ENCODE assay signal across 43 cellular contexts in the genomic region with DNA sequence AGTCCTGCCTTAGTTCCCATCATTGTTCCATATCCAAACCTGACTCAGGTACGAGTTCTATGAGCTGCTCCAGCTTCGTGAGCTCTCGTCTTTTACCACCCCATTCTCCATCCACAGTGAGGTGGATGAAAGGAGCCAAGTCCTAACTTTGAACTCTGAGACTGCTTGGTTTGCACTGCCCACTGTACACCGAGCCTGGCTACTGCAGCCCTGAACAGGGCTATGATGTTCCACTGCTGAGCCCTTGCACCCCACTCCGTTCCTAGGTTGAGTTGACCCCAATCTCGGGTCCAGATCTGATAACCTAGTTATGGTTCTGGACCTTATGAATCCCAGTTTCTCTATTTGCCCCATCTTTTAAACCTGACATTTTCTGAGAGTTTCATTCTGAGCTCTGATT. TPM values are rescaled to one million over a fixed set of nuclear protein-coding genes. Genes with fewer than 3 reads are reported as not detected.
"Had no signal": no experiment of that assay in that cellular context is flagged by ENCODE, and none has a peak within 500 bp of the region (broad histone marks: within the 10 kb centered on the region; RNA-seq: fewer than 3 reads in every experiment).

No MANE protein-coding gene starts in this region.

- H3K36me3 ChIP-seq: adrenal gland, brain microvascular endothelial cell, breast epithelium, cardiac muscle cell had no signal

- H3K9me3 Mint-ChIP-seq: activated CD4-positive, alpha-beta memory T cell treated with anti-CD3 and anti-CD28 coated beads, Interleukin-2, amount 10 ng/mL, durations not matched to agents 7 days and 5 days; activated CD4-positive, alpha-beta T cell treated with anti-CD3 and anti-CD28 coated beads, Interleukin-2, amount 10 ng/mL, durations not matched to agents 7 days and 5 days; activated naive CD4-positive, alpha-beta T cell treated with anti-CD3 and anti-CD28 coated beads for 36 hours; activated naive CD4-positive, alpha-beta T cell treated with anti-CD3 and anti-CD28 coated beads, Interleukin-2, amount 50 U/mL, for 72 hours; activated naive CD8-positive, alpha-beta T cell treated with anti-CD3 and anti-CD28 coated beads for 36 hours; activated T-cell treated with anti-CD3 and anti-CD28 coated beads, Interleukin-2, amount 50 U/mL, for 4 hours; activated T-cell treated with anti-CD3 and anti-CD28 coated beads, Interleukin-2, amount 50 U/mL, for 72 hours; activated T-helper 1 cell treated with anti-CD3 and anti-CD28 coated beads, Interleukin-12 subunit alpha, Interleukin-12 subunit beta, Interleukin-2, Interleukin-4 antibody, amounts not matched to agents 30 ng/mL and 10 ng/mL and 1 ng/mL, durations not matched to agents 14 hours and 24 hours and 36 hours; activated T-helper 17 cell treated with anti-CD3 and anti-CD28 coated beads, Interleukin-2, amount 50 U/mL, for 72 hours; central memory CD8-positive, alpha-beta T cell; T-helper 1 cell treated with Interleukin-12 subunit alpha and Interleukin-12 subunit beta and Interleukin-4 antibody, amounts not matched to agents 30 μg/mL and 1 μg/mL, for 36 hours; T-helper 2 cell treated with Interferon-gamma antibody and Interleukin-4, amounts not matched to agents 5 μg/mL and 100 μg/mL, for 36 hours; WTC11 had no signal

- FAIRE-seq: astrocyte, TTC549 had no signal

- H3K4me1 ChIP-seq: adrenal gland, body of pancreas, breast epithelium had no signal

- H3K27me3 ChIP-seq: adrenal gland, body of pancreas, brain microvascular endothelial cell, breast epithelium, cardiac muscle cell had no signal

- ATAC-seq: activated CD4-positive, alpha-beta T cell treated with anti-CD3 and anti-CD28 coated beads for 36 hours; activated CD4-positive, CD25-positive, alpha-beta regulatory T cell treated with anti-CD3 and anti-CD28 coated beads, Interleukin-2, amount 50 U/mL, for 24 hours; activated CD8-positive, alpha-beta memory T cell treated with anti-CD3 and anti-CD28 coated beads, Interleukin-2, amount 10 ng/mL, durations not matched to agents 7 days and 5 days; activated CD8-positive, alpha-beta T cell treated with anti-CD3 and anti-CD28 coated beads, Interleukin-2, amount 10 ng/mL, durations not matched to agents 7 days and 5 days; activated naive CD4-positive, alpha-beta T cell treated with anti-CD3 and anti-CD28 coated beads, Interleukin-2, amount 50 U/mL, for 72 hours; activated T-cell treated with anti-CD3 and anti-CD28 coated beads, Interleukin-2, amount 50 U/mL, for 4 hours; activated T-cell treated with anti-CD3 and anti-CD28 coated beads, Interleukin-2, amount 50 U/mL, for 72 hours; activated T-helper 17 cell treated with anti-CD3 and anti-CD28 coated beads, Interleukin-2, amount 50 U/mL, for 72 hours; body of pancreas; WTC11 had no signal

- DNase-seq: activated CD4-positive, alpha-beta memory T cell treated with anti-CD3 and anti-CD28 coated beads, Interleukin-2, amount 10 ng/mL, durations not matched to agents 7 days and 5 days; activated CD4-positive, alpha-beta T cell treated with anti-CD3 and anti-CD28 coated beads for 1 hour; activated CD4-positive, alpha-beta T cell treated with anti-CD3 and anti-CD28 coated beads for 36 hours; activated CD4-positive, alpha-beta T cell treated with anti-CD3 and anti-CD28 coated beads for 48 hours; activated CD4-positive, alpha-beta T cell treated with anti-CD3 and anti-CD28 coated beads, Interleukin-2, amount 10 ng/mL, durations not matched to agents 7 days and 5 days; activated CD4-positive, alpha-beta T cell treated with anti-CD3 and anti-CD28 coated beads, Interleukin-2, amount 50 U/mL, for 48 hours; activated CD4-positive, CD25-positive, alpha-beta regulatory T cell; activated CD8-positive, alpha-beta memory T cell treated with anti-CD3 and anti-CD28 coated beads for 24 hours; activated CD8-positive, alpha-beta memory T cell treated with anti-CD3 and anti-CD28 coated beads, Interleukin-2, amount 10 ng/mL, durations not matched to agents 7 days and 5 days; activated CD8-positive, alpha-beta memory T cell treated with anti-CD3 and anti-CD28 coated beads, Interleukin-2, amount 50 U/mL, for 48 hours; activated CD8-positive, alpha-beta T cell treated with anti-CD3 and anti-CD28 coated beads, Interleukin-2, amount 10 ng/mL, durations not matched to agents 7 days and 5 days; activated effector memory CD4-positive, alpha-beta T cell treated with anti-CD3 and anti-CD28 coated beads, Interleukin-2, amount 50 U/mL, for 16 hours; activated gamma-delta T cell treated with Interleukin-2 at 50 U/mL for 16 hours; activated naive CD4-positive, alpha-beta T cell; activated naive CD4-positive, alpha-beta T cell treated with anti-CD3 and anti-CD28 coated beads for 36 hours; activated naive CD4-positive, alpha-beta T cell treated with anti-CD3 and anti-CD28 coated beads, Interleukin-2, amount 50 U/mL, for 16 hours; activated naive CD8-positive, alpha-beta T cell treated with anti-CD3 and anti-CD28 coated beads for 36 hours; activated T-cell treated with anti-CD3 and anti-CD28 coated beads, Interleukin-2, amount 50 U/mL, for 4 hours; activated T-cell treated with anti-CD3 and anti-CD28 coated beads, Interleukin-2, amount 50 U/mL, for 72 hours; adrenal gland; amniotic stem cell; aorta; body of pancreas; brain microvascular endothelial cell; caudate nucleus; cerebellar nuclear complex; T-helper 1 cell; T-helper 2 cell; T-helper 9 cell had no signal

- H3K27ac ChIP-seq: adrenal gland, body of pancreas, brain microvascular endothelial cell, breast epithelium, cardiac muscle cell, VCaP had no signal

- H3K4me3 Mint-ChIP-seq: activated CD4-positive, alpha-beta memory T cell treated with anti-CD3 and anti-CD28 coated beads, Interleukin-2, amount 10 ng/mL, durations not matched to agents 7 days and 5 days; activated CD4-positive, alpha-beta T cell treated with anti-CD3 and anti-CD28 coated beads for 36 hours; activated CD4-positive, alpha-beta T cell treated with anti-CD3 and anti-CD28 coated beads, Interleukin-2, amount 10 ng/mL, durations not matched to agents 7 days and 5 days; activated CD8-positive, alpha-beta memory T cell treated with anti-CD3 and anti-CD28 coated beads, Interleukin-2, amount 10 ng/mL, durations not matched to agents 7 days and 5 days; activated CD8-positive, alpha-beta T cell treated with anti-CD3 and anti-CD28 coated beads, Interleukin-2, amount 10 ng/mL, durations not matched to agents 7 days and 5 days; activated naive CD4-positive, alpha-beta T cell treated with anti-CD3 and anti-CD28 coated beads for 36 hours; activated naive CD8-positive, alpha-beta T cell treated with anti-CD3 and anti-CD28 coated beads for 36 hours; activated T-cell treated with anti-CD3 and anti-CD28 coated beads, Interleukin-2, amount 50 U/mL, for 4 hours; activated T-cell treated with anti-CD3 and anti-CD28 coated beads, Interleukin-2, amount 50 U/mL, for 72 hours; activated T-helper 1 cell treated with anti-CD3 and anti-CD28 coated beads, Interleukin-12 subunit alpha, Interleukin-12 subunit beta, Interleukin-2, Interleukin-4 antibody, amounts not matched to agents 30 ng/mL and 10 ng/mL and 1 ng/mL, durations not matched to agents 14 hours and 24 hours and 36 hours; activated T-helper 17 cell treated with anti-CD3 and anti-CD28 coated beads, Interleukin-2, amount 50 U/mL, for 72 hours; central memory CD8-positive, alpha-beta T cell; T-helper 1 cell treated with Interleukin-12 subunit alpha and Interleukin-12 subunit beta and Interleukin-4 antibody, amounts not matched to agents 30 μg/mL and 1 μg/mL, for 36 hours; T-helper 2 cell treated with Interferon-gamma antibody and Interleukin-4, amounts not matched to agents 5 μg/mL and 100 μg/mL, for 36 hours; WTC11 had no signal

- H3K4me3 ChIP-seq: adrenal gland, body of pancreas, breast epithelium, cardiac muscle cell had no signal

- H3K36me3 Mint-ChIP-seq: activated CD8-positive, alpha-beta memory T cell treated with anti-CD3 and anti-CD28 coated beads, Interleukin-2, amount 10 ng/mL, durations not matched to agents 7 days and 5 days; activated naive CD4-positive, alpha-beta T cell treated with anti-CD3 and anti-CD28 coated beads, Interleukin-2, amount 50 U/mL, for 72 hours; activated naive CD8-positive, alpha-beta T cell treated with anti-CD3 and anti-CD28 coated beads for 36 hours; WTC11 had no signal

- H3K4me1 Mint-ChIP-seq: activated CD4-positive, alpha-beta memory T cell treated with anti-CD3 and anti-CD28 coated beads, Interleukin-2, amount 10 ng/mL, durations not matched to agents 7 days and 5 days; activated CD4-positive, alpha-beta T cell treated with anti-CD3 and anti-CD28 coated beads for 36 hours; activated CD4-positive, alpha-beta T cell treated with anti-CD3 and anti-CD28 coated beads, Interleukin-2, amount 10 ng/mL, durations not matched to agents 7 days and 5 days; activated CD8-positive, alpha-beta memory T cell treated with anti-CD3 and anti-CD28 coated beads, Interleukin-2, amount 10 ng/mL, durations not matched to agents 7 days and 5 days; activated naive CD8-positive, alpha-beta T cell treated with anti-CD3 and anti-CD28 coated beads for 36 hours; activated T-helper 17 cell treated with anti-CD3 and anti-CD28 coated beads, Interleukin-2, amount 50 U/mL, for 72 hours; central memory CD8-positive, alpha-beta T cell had no signal

- H3K27ac Mint-ChIP-seq: activated CD4-positive, alpha-beta memory T cell treated with anti-CD3 and anti-CD28 coated beads, Interleukin-2, amount 10 ng/mL, durations not matched to agents 7 days and 5 days; activated CD4-positive, alpha-beta T cell treated with anti-CD3 and anti-CD28 coated beads for 36 hours; activated CD4-positive, alpha-beta T cell treated with anti-CD3 and anti-CD28 coated beads, Interleukin-2, amount 10 ng/mL, durations not matched to agents 7 days and 5 days; activated CD8-positive, alpha-beta memory T cell treated with anti-CD3 and anti-CD28 coated beads, Interleukin-2, amount 10 ng/mL, durations not matched to agents 7 days and 5 days; activated CD8-positive, alpha-beta T cell treated with anti-CD3 and anti-CD28 coated beads, Interleukin-2, amount 10 ng/mL, durations not matched to agents 7 days and 5 days; activated naive CD4-positive, alpha-beta T cell treated with anti-CD3 and anti-CD28 coated beads for 36 hours; activated naive CD4-positive, alpha-beta T cell treated with anti-CD3 and anti-CD28 coated beads, Interleukin-2, amount 50 U/mL, for 72 hours; activated naive CD8-positive, alpha-beta T cell treated with anti-CD3 and anti-CD28 coated beads for 36 hours; activated T-cell treated with anti-CD3 and anti-CD28 coated beads, Interleukin-2, amount 50 U/mL, for 72 hours; activated T-helper 1 cell treated with anti-CD3 and anti-CD28 coated beads, Interleukin-12 subunit alpha, Interleukin-12 subunit beta, Interleukin-2, Interleukin-4 antibody, amounts not matched to agents 30 ng/mL and 10 ng/mL and 1 ng/mL, durations not matched to agents 14 hours and 24 hours and 36 hours; activated T-helper 17 cell treated with anti-CD3 and anti-CD28 coated beads, Interleukin-2, amount 50 U/mL, for 72 hours; T-helper 1 cell treated with Interleukin-12 subunit alpha and Interleukin-12 subunit beta and Interleukin-4 antibody, amounts not matched to agents 30 μg/mL and 1 μg/mL, for 36 hours; T-helper 2 cell treated with Interferon-gamma antibody and Interleukin-4, amounts not matched to agents 5 μg/mL and 100 μg/mL, for 36 hours; WTC11 had no signal

- H3K9me3 ChIP-seq: adrenal gland, body of pancreas, breast epithelium had no signal

RNA-seq across cellular contexts. Expression of a gene that starts 5.3 kb away (rescaled TPM):
- total RNA-seq: activated CD4-positive, alpha-beta memory T cell treated with anti-CD3 and anti-CD28 coated beads, Interleukin-2, amount 10 ng/mL, durations not matched to agents 7 days and 5 days; activated CD4-positive, alpha-beta T cell treated with anti-CD3 and anti-CD28 coated beads for 36 hours; activated CD4-positive, alpha-beta T cell treated with anti-CD3 and anti-CD28 coated beads, Interleukin-2, amount 10 ng/mL, durations not matched to agents 7 days and 5 days; activated CD8-positive, alpha-beta memory T cell treated with anti-CD3 and anti-CD28 coated beads, Interleukin-2, amount 10 ng/mL, durations not matched to agents 7 days and 5 days; activated CD8-positive, alpha-beta T cell treated with anti-CD3 and anti-CD28 coated beads, Interleukin-2, amount 10 ng/mL, durations not matched to agents 7 days and 5 days; activated naive CD4-positive, alpha-beta T cell treated with anti-CD3 and anti-CD28 coated beads for 36 hours; activated naive CD4-positive, alpha-beta T cell treated with anti-CD3 and anti-CD28 coated beads, Interleukin-2, amount 50 U/mL, for 72 hours; activated naive CD8-positive, alpha-beta T cell treated with anti-CD3 and anti-CD28 coated beads for 36 hours; activated T-cell treated with anti-CD3 and anti-CD28 coated beads, Interleukin-2, amount 50 U/mL, for 4 hours; activated T-cell treated with anti-CD3 and anti-CD28 coated beads, Interleukin-2, amount 50 U/mL, for 72 hours; activated T-helper 1 cell treated with anti-CD3 and anti-CD28 coated beads, Interleukin-12 subunit alpha, Interleukin-12 subunit beta, Interleukin-2, Interleukin-4 antibody, amounts not matched to agents 30 ng/mL and 10 ng/mL and 1 ng/mL, durations not matched to agents 14 hours and 24 hours and 36 hours; activated T-helper 17 cell treated with anti-CD3 and anti-CD28 coated beads, Interleukin-2, amount 50 U/mL, for 72 hours; adrenal gland; aorta; astrocyte; body of pancreas; breast epithelium; cardiac muscle cell; chondrocyte had no signal
- polyA plus RNA-seq: adrenal gland, aorta, cardiac muscle cell had no signal
